In genomic region chr2:107108556-107108955, GRCh38 we compare ENCODE assay signal across 10 cellular contexts.
"Had no signal": no experiment of that assay in that cellular context is flagged by ENCODE, and none has a peak within 500 bp of the region (broad histone marks: within the 10 kb centered on the region; RNA-seq: fewer than 3 reads in every experiment).

No MANE protein-coding gene starts in this region.

- H3K79me2 ChIP-seq: parathyroid adenoma had no signal

- H3K9ac ChIP-seq: parathyroid adenoma had no signal

- DNase-seq: activated B cell treated with CpG ODN at 0.5 μM for 24 hours; activated CD4-positive, alpha-beta T cell treated with anti-CD3 and anti-CD28 coated beads, Interleukin-2, amount 50 U/mL, for 1 hour; activated naive CD4-positive, alpha-beta T cell treated with anti-CD3 and anti-CD28 coated beads, Interleukin-2, amount 50 U/mL, for 16 hours; activated T-cell treated with anti-CD3 and anti-CD28 coated beads for 4 hours; hippocampal formation; kidney glomerular epithelial cell; transverse colon had no signal

- H3K36me3 ChIP-seq: cardiac muscle cell, transverse colon had no signal

- H3K4me1 ChIP-seq: parathyroid adenoma, transverse colon had no signal

- H3K27me3 ChIP-seq: cardiac muscle cell, transverse colon had no signal

- H3K9me3 ChIP-seq: transverse colon had no signal

- H3K4me3 ChIP-seq: cardiac muscle cell, skin epidermis, transverse colon had no signal

- H2AFZ ChIP-seq: parathyroid adenoma had no signal

- H3K27ac ChIP-seq: cardiac muscle cell, parathyroid adenoma, skin epidermis, transverse colon had no signal
